ENCODE assay signal across 8 cellular contexts in genomic region chr14:23299986-23300686, GRCh38. TPM values are rescaled to one million over a fixed set of nuclear protein-coding genes. Genes with fewer than 3 reads are reported as not detected.
DNase-seq lines count a peak whose midpoint lies in the region; ATAC-seq and TF ChIP-seq lines count a peak whose summit lies in the region.

No MANE protein-coding gene starts in this region.

- H3K4me3 ChIP-seq in PC-9 (peak overlapping the region; percentile 67), epithelial cell of proximal tubule (ENCODE audit: low read depth, low read length) (peak overlapping the region; percentile 61)

- no peaks in the 10 kb centered on the region for H3K9me2 ChIP-seq in PC-9 (ENCODE audit: insufficient read depth)

- no peak overlapping the region; the same call in 1 of the 2 replicates for H2AFZ ChIP-seq in PC-9

- BruUV-seq in Calu3 (replicated peaks; lab: Mats Ljungman, UMichigan) (no TSS peak), PC-9 (replicated peaks; lab: Mats Ljungman, UMichigan) (no TSS peak)

- H4K20me1 ChIP-seq in PC-9 (ENCODE audit: insufficient read depth), result no peaks in the 10 kb centered on the region

- H3K9me3 Mint-ChIP-seq in Calu3 (ENCODE audit: low read depth, unreplicated experiment), result no peaks in the 10 kb centered on the region

- intact Hi-C loops in Calu3 (cut with micrococcal nuclease; ENCODE audit: unreplicated experiment) (loop anchor here (1.0 kb wide), 1 partner anchor 35 kb away; no protein-coding TSS in a partner anchor), PC-9 (cut with micrococcal nuclease; ENCODE audit: unreplicated experiment) (loop anchor here (1.0 to 10.0 kb wide), 4 partner anchors 35 to 225 kb away; no protein-coding TSS in a partner anchor), posterior vena cava (cut with DNase I) (no loop called here)

- no peaks in the 10 kb centered on the region for H3K9me3 ChIP-seq in PC-9 (ENCODE audit: insufficient read depth, low read depth)

- H3K36me3 Mint-ChIP-seq in Calu3 (ENCODE audit: insufficient read depth, unreplicated experiment), result peaks cover 37% of the 10 kb centered on the region

- H3K27ac ChIP-seq in PC-9, result peak overlapping the region; percentile 20; the same call in 1 of the 2 replicates

- H3K27ac Mint-ChIP-seq in Calu3 (ENCODE audit: unreplicated experiment), result peak overlapping the region; percentile 64

- peak overlapping the region; percentile 89 for H3K4me3 Mint-ChIP-seq in Calu3 (ENCODE audit: low read depth, unreplicated experiment)

- no peak for DNase-seq in Calu3
- DNase-seq in PC-9, result no peak
- no peak for DNase-seq in epithelial cell of proximal tubule (ENCODE audit: low read depth)
- DNase-seq in posterior vena cava (ENCODE audit: low spot score), result peak; percentile 80
- no peak for DNase-seq in foreskin melanocyte
- no peak for DNase-seq in glomerular visceral epithelial cell (ENCODE audit: extremely low spot score)

- H3K4me1 ChIP-seq in PC-9 (replicated peaks; ENCODE audit: insufficient read depth), result peaks cover 8% of the 10 kb centered on the region

- peak overlapping the region; percentile 79 for H3K4me2 ChIP-seq in PC-9

- ATAC-seq in GM19467 (IDR thresholded peaks at IDR 0.05; ENCODE audit: unreplicated experiment), result no peak
- no peak for ATAC-seq in HG02759 (IDR thresholded peaks at IDR 0.05; ENCODE audit: unreplicated experiment)

- POLR2A ChIA-PET in PC-9 (lab: Charles Lee; ENCODE audit: unreplicated experiment), result interaction anchor here (0.6 kb wide), 2 partner anchors 46 to 294 kb away, joined by 4 to 5 read pairs; no protein-coding TSS in a partner anchor

- no peak for TF ChIP-seq CTCF in Calu3 (IDR thresholded peaks at IDR 0.05; ENCODE audit: unreplicated experiment)
- 0 out of 2 replicates have a peak, but pooled peaks have one; percentile 10 for TF ChIP-seq CTCF in PC-9 (conservative IDR thresholded peaks at IDR 0.05)
- no peak for TF ChIP-seq CTCF in epithelial cell of proximal tubule (conservative IDR thresholded peaks at IDR 0.05; ENCODE audit: low read depth, low read length)

- H3K27me3 Mint-ChIP-seq in Calu3 (ENCODE audit: unreplicated experiment), result no peaks in the 10 kb centered on the region

- peaks cover 25% of the 10 kb centered on the region for H3K4me1 Mint-ChIP-seq in Calu3 (ENCODE audit: low read depth, unreplicated experiment)

- H3K36me3 ChIP-seq in PC-9 (ENCODE audit: low read depth), result no peaks in the 10 kb centered on the region

- CTCF ChIA-PET in Calu3 (lab: Charles Lee) (interaction anchor here (0.6 to 2.7 kb wide), 7 partner anchors 10 to 505 kb away, joined by 3 to 8 read pairs (median 5); partner anchors contain the start of gene PABPN1), PC-9 (lab: Charles Lee) (interaction anchor here (0.6 to 1.1 kb wide), 5 partner anchors 22 to 205 kb away, joined by 3 to 16 read pairs (median 6); partner anchors contain the start of gene C14orf119)

- H3K79me2 ChIP-seq in PC-9 (ENCODE audit: low read depth), result 0 out of 2 replicates have a peak, but pooled peaks cover 8% of the 10 kb centered on the region

- no peaks in the 10 kb centered on the region for H3K27me3 ChIP-seq in PC-9 (ENCODE audit: insufficient read depth, low read depth)

- H3F3A ChIP-seq in PC-9 (ENCODE audit: insufficient read depth, low read depth), result peaks cover 6% of the 10 kb centered on the region; the same call in 1 of the 2 replicates

RNA-seq across cellular contexts. Expression of gene PPP1R3E, which starts 2.5 kb away (rescaled TPM):
- total RNA-seq in Calu3 (2022) (12.8 and 16.2 TPM in 2 replicates), PC-9 (2021) (8.1 and 9.5 TPM in 2 replicates), epithelial cell of proximal tubule (1.5 and 1.6 TPM in 2 replicates), posterior vena cava (1 to 10 TPM; 8.5 to 9.1 TPM)

RNA-seq across cellular contexts. Expression of gene BCL2L2, which starts 6.5 kb away (rescaled TPM):
- total RNA-seq in Calu3 (2022) (19.0 and 21.3 TPM in 2 replicates), PC-9 (2021) (20.3 and 25.7 TPM in 2 replicates), epithelial cell of proximal tubule (10.7 and 13.3 TPM in 2 replicates), posterior vena cava (10 to 100 TPM; 65.6 to 81.7 TPM)

RNA-seq across cellular contexts. Expression of gene HOMEZ, which starts 14.2 kb away (rescaled TPM):
- total RNA-seq in Calu3 (2022) (19.3 and 22.6 TPM in 2 replicates), PC-9 (2021) (14.0 TPM in 2 replicates), epithelial cell of proximal tubule (10.4 and 11.6 TPM in 2 replicates), posterior vena cava (1 to 10 TPM; 4.9 to 5.2 TPM)

RNA-seq across cellular contexts. Expression of gene PABPN1, which starts 21.1 kb away (rescaled TPM):
- total RNA-seq in Calu3 (2022), result 173 and 181 TPM in 2 replicates
- total RNA-seq in PC-9 (2021), result 107 and 142 TPM in 2 replicates
- total RNA-seq in epithelial cell of proximal tubule, result 62.2 and 79.9 TPM in 2 replicates
- 10 to 100 TPM; 67.9 to 79.0 TPM for total RNA-seq in posterior vena cava

RNA-seq across cellular contexts. Expression of gene SLC22A17, which starts 52.6 kb away (rescaled TPM):
- total RNA-seq in Calu3 (2022), result 0.39 and 0.61 TPM in 2 replicates
- total RNA-seq in PC-9 (2021), result not detected in 2 replicates
- total RNA-seq in epithelial cell of proximal tubule, result 4.3 and 7.3 TPM in 2 replicates
- total RNA-seq in posterior vena cava, result 10 to 100 TPM; 17.7 to 30.6 TPM

Comparison
In these comparisons a context has a peak if more than half of its experiments do, and no peak if none do; other contexts are left out.
1. intact Hi-C loops: an anchor here in Calu3 (1.0 kb wide) and PC-9 (1.0 to 10.0 kb wide); none called in posterior vena cava.